Comparison of ENCODE assay signal across 29 cellular contexts in genomic region chr16:5003211-5003610, GRCh38. TPM values are rescaled to one million over a fixed set of nuclear protein-coding genes. Genes with fewer than 3 reads are reported as not detected.
DNase-seq lines count a peak whose midpoint lies in the region; ATAC-seq and TF ChIP-seq lines count a peak whose summit lies in the region.
"Had no signal": no experiment of that assay in that cellular context is flagged by ENCODE, and none has a peak within 500 bp of the region (broad histone marks: within the 10 kb centered on the region; RNA-seq: fewer than 3 reads in every experiment).

No MANE protein-coding gene starts in this region.

- WGBS in tibial nerve, 2 donors = 72 to 79% methylated on average over 11 to 12 of the region's 12 CpGs

- no peak overlapping the region for H3K4me3 ChIP-seq in right atrium auricular region
- no peak overlapping the region for H3K4me3 ChIP-seq in lower lobe of right lung
- no peak overlapping the region for H3K4me3 ChIP-seq in tibial nerve
- H3K4me3 ChIP-seq: GM12878, HAP-1 had no signal

- no peak for TF ChIP-seq POLR2A in tibial nerve (IDR thresholded peaks at IDR 0.05)

- H3K36me3 ChIP-seq in right atrium auricular region (no peaks in the 10 kb centered on the region), lower lobe of right lung (no peaks in the 10 kb centered on the region), tibial nerve (no peaks in the 10 kb centered on the region)
- H3K36me3 ChIP-seq: HAP-1 had no signal

- H3K27me3 Mint-ChIP-seq in chondrocyte (ENCODE audit: low read depth) = peaks cover 10% of the 10 kb centered on the region

- H3K27ac Mint-ChIP-seq in chondrocyte (ENCODE audit: unreplicated experiment) = no peak overlapping the region
- H3K27ac Mint-ChIP-seq: B cell, HFFc6 had no signal

- ATAC-seq in Right ventricle myocardium superior (ENCODE audit: poor library complexity) (peak; percentile 42), lower lobe of right lung (no peak), HG03571 (IDR thresholded peaks at IDR 0.05; ENCODE audit: unreplicated experiment) (no peak)
- ATAC-seq: GM12878 had no signal

- H3K9me3 ChIP-seq in right atrium auricular region (no peaks in the 10 kb centered on the region), lower lobe of right lung (no peaks in the 10 kb centered on the region), tibial nerve (no peaks in the 10 kb centered on the region)
- H3K9me3 ChIP-seq: HAP-1 had no signal

- no peaks in the 10 kb centered on the region for H3K36me3 Mint-ChIP-seq in chondrocyte (ENCODE audit: low read depth)
- H3K36me3 Mint-ChIP-seq: CD14-positive monocyte; CD8-positive, alpha-beta memory T cell had no signal

- no peaks in the 10 kb centered on the region for H3K27me3 ChIP-seq in right atrium auricular region
- H3K27me3 ChIP-seq in lower lobe of right lung (ENCODE audit: low read depth) = no peaks in the 10 kb centered on the region
- no peaks in the 10 kb centered on the region for H3K27me3 ChIP-seq in tibial nerve

- no peak for TF ChIP-seq CTCF in right atrium auricular region (IDR thresholded peaks at IDR 0.05)
- TF ChIP-seq CTCF in chondrocyte (IDR thresholded peaks at IDR 0.05) = no peak
- no peak for TF ChIP-seq CTCF in lower lobe of right lung (IDR thresholded peaks at IDR 0.05)
- no peak for TF ChIP-seq CTCF in tibial nerve (IDR thresholded peaks at IDR 0.05)

- H3K4me1 Mint-ChIP-seq in chondrocyte (ENCODE audit: low read depth) = no peaks in the 10 kb centered on the region
- H3K4me1 Mint-ChIP-seq: CD8-positive, alpha-beta memory T cell had no signal

- no peak for DNase-seq in Right ventricle myocardium superior
- DNase-seq in right atrium auricular region (ENCODE audit: low spot score) = no peak
- peak; percentile 71 for DNase-seq in chondrocyte (ENCODE audit: low spot score)
- DNase-seq in lower lobe of right lung = peak; percentile 40
- no peak for DNase-seq in tibial nerve (ENCODE audit: low spot score in 2 of 2)
- DNase-seq in activated CD8-positive, alpha-beta memory T cell treated with anti-CD3 and anti-CD28 coated beads for 24 hours = no peak
- DNase-seq: CD8-positive, alpha-beta memory T cell; DMS 273 treated with DMSO at 0.1 percent for 48 hours; DMS79; EL; GDM1; GOT3; HFFc6; KBM-7; MV-4-11; NCI-H1105; NCI-H146; NCI-H1930; NCI-H2107; NCI-H524; NCI-H748 treated with DMSO at 0.1 percent for 48 hours had no signal

- intact Hi-C loops in Right ventricle myocardium superior (cut with DNase I) (no loop called here), lower lobe of right lung (cut with DNase I) (no loop called here)

- H3K27ac ChIP-seq in right atrium auricular region (peak overlapping the region in 1 of 2 donors; percentile 23), lower lobe of right lung (no peak overlapping the region), tibial nerve (peak overlapping the region in 3 of 4 donors; percentile 20 to 63 (median 50))
- H3K27ac ChIP-seq: 22Rv1 had no signal

- H3K4me3 Mint-ChIP-seq in chondrocyte (ENCODE audit: unreplicated experiment) = no peak overlapping the region
- H3K4me3 Mint-ChIP-seq: B cell; CD14-positive monocyte; CD8-positive, alpha-beta memory T cell; HFFc6 had no signal

- no peak for TF ChIP-seq EP300 in tibial nerve (IDR thresholded peaks at IDR 0.05)

- H3K9me3 Mint-ChIP-seq in chondrocyte (ENCODE audit: low read depth) = no peaks in the 10 kb centered on the region
- H3K9me3 Mint-ChIP-seq: CD14-positive monocyte; CD8-positive, alpha-beta memory T cell; HFFc6 had no signal

- H3K4me1 ChIP-seq in right atrium auricular region = peaks cover 0 to 6% of the 10 kb centered on the region in 2 donors
- no peaks in the 10 kb centered on the region for H3K4me1 ChIP-seq in lower lobe of right lung
- no peaks in the 10 kb centered on the region for H3K4me1 ChIP-seq in tibial nerve
- H3K4me1 ChIP-seq: HAP-1 had no signal

RNA-seq across cellular contexts. Expression of gene NAGPA, which starts 30.5 kb away (rescaled TPM):
- total RNA-seq in Right ventricle myocardium superior (7.1 TPM), right atrium auricular region (10 to 100 TPM in 1 of 2 donors, 1 to 10 TPM in 1; 8.1 to 12.7 TPM), chondrocyte (10.1 to 11.8 TPM (median 11.3 TPM) in 3 replicates), lower lobe of right lung (24.1 TPM), tibial nerve (100 to 1,000 TPM in 1 of 4 donors, 10 to 100 TPM in 3; 37.5 to 104 (median 43.8) TPM)

RNA-seq across cellular contexts. Expression of gene SEC14L5, which starts 45.1 kb away (rescaled TPM):
- total RNA-seq in Right ventricle myocardium superior (26.2 TPM), right atrium auricular region (1 to 10 TPM in 1 of 2 donors, under 1 TPM in 1; 0.28 to 2.0 TPM), chondrocyte (not detected in 3 replicates), lower lobe of right lung (0.41 TPM), tibial nerve (10 to 100 TPM; 12.0 to 29.0 (median 13.6) TPM)
- total RNA-seq: B cell; CD8-positive, alpha-beta memory T cell; GM12878; HFFc6; LHCN-M2; MCF 10A had no signal

Comparison
In these comparisons a context has a peak if more than half of its experiments do, and no peak if none do; other contexts are left out.
1. DNase-seq: peak in chondrocyte (single experiment) and lower lobe of right lung (single experiment); none in Right ventricle myocardium superior (single experiment), right atrium auricular region (single experiment), tibial nerve (0 of 2) and activated CD8-positive, alpha-beta memory T cell treated with anti-CD3 and anti-CD28 coated beads for 24 hours (single experiment).